In genomic region chr1:18463063-18463462, GRCh38 we compare ENCODE assay signal across 1 cellular context.
TF ChIP-seq lines count a peak whose summit lies in the region.

No MANE protein-coding gene starts in this region.

TF ChIP-seq in HepG2, 621 proteins besides CTCF, POLR2A, EP300 and RAD21 (continued from another document):
- TF ChIP-seq THRA (CRISPR knock-in tag; IDR thresholded peaks at IDR 0.05; ENCODE audit: borderline replicate concordance) (no peak), ZNF598 (CRISPR knock-in tag; IDR thresholded peaks at IDR 0.05; ENCODE audit: borderline replicate concordance) (no peak)
